Comparison of ENCODE assay signal across 8 cellular contexts in the genomic region with DNA sequence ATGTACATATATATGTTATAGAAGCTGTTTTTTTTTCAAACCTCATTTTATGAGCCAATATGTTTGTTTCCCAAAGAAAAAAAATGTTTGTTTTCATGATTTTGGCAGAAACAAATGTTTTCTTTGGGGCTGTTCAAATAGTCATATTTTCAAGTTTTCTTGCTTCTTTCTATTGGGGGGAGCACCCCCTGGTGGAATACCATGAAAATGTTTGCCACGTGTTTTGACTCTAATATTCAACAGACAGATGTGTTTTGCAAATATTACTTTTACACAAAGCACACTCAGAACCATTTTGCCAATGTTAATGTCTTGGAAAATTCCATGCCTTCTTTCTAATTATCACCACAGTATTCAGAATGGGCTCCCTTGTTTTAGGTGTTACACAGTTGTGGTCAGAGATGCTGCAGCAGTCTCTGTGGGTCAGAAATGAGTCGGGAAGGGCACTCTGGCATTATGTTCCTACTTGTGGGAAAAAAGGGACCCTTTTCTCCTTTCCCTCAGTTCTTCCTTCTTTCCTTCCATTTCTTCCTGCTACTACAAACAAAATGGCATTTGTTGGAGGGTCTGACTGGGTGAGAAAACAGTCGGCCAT.
A peak's percentile ranks its signal among the peaks of the same experiment; 100 is the strongest.
DNase-seq lines count a peak whose midpoint lies in the region; ATAC-seq and TF ChIP-seq lines count a peak whose summit lies in the region.

No MANE protein-coding gene starts in this region.

- H3K9me3 ChIP-seq in WERI-Rb-1 (ENCODE audit: severe bottlenecking): no peaks in the 10 kb centered on the region
- H3K9me3 ChIP-seq in uterus: no peaks in the 10 kb centered on the region

- H3K27ac ChIP-seq in WERI-Rb-1 (no peak overlapping the region), uterus (no peak overlapping the region)

- H3K27me3 ChIP-seq in WERI-Rb-1 (ENCODE audit: insufficient read depth, low read depth, severe bottlenecking) (peaks cover 21% of the 10 kb centered on the region), uterus (no peaks in the 10 kb centered on the region)

- ATAC-seq in HG03378 (IDR thresholded peaks at IDR 0.05; ENCODE audit: unreplicated experiment): peak; percentile 69
- no peak for ATAC-seq in GM21367 (IDR thresholded peaks at IDR 0.05; ENCODE audit: unreplicated experiment)
- no peak for ATAC-seq in HG02610 (IDR thresholded peaks at IDR 0.05; ENCODE audit: unreplicated experiment)

- H3K36me3 ChIP-seq in WERI-Rb-1 (no peaks in the 10 kb centered on the region), uterus (no peaks in the 10 kb centered on the region)

- no peak overlapping the region for H3K4me3 ChIP-seq in WERI-Rb-1 (ENCODE audit: low read depth, low read length)
- H3K4me3 ChIP-seq in uterus: no peak overlapping the region

- peak; percentile 27; the same call in 1 of the 2 replicates for TF ChIP-seq CTCF in WERI-Rb-1 (IDR thresholded peaks at IDR 0.05; ENCODE audit: low read depth, low read length)
- TF ChIP-seq CTCF in uterus (IDR thresholded peaks at IDR 0.05): peak in 3 of 4 experiments; percentile 26 to 48 (median 35)

- DNase-seq in NCI-H1436 (lab: John Stamatoyannopoulos, UW): peak; percentile 30
- no peak for DNase-seq in NCI-H1436 treated with DMSO at 0.1 percent for 48 hours (lab: John Stamatoyannopoulos, UW)
- DNase-seq in WERI-Rb-1: peak; percentile 9
- peak; percentile 83 for DNase-seq in inferior parietal cortex (ENCODE audit: extremely low spot score)
- DNase-seq in uterus: no peak

- H3K4me1 ChIP-seq in uterus: no peaks in the 10 kb centered on the region

- intact Hi-C loops in uterus (cut with DNase I; ENCODE audit: low total_unique reads): no loop called here

- TF ChIP-seq POLR2A in uterus (IDR thresholded peaks at IDR 0.05): no peak

Comparison
In these comparisons a context has a peak if more than half of its experiments do, and no peak if none do; other contexts are left out.
1. DNase-seq: peak in NCI-H1436 (single experiment), WERI-Rb-1 (single experiment) and inferior parietal cortex (single experiment); none in NCI-H1436 treated with DMSO at 0.1 percent for 48 hours (single experiment) and uterus (0 of 2).